ENCODE assay signal across 12 cellular contexts in genomic region chr10:79293841-79294705, GRCh38. TPM values are rescaled to one million over a fixed set of nuclear protein-coding genes. Genes with fewer than 3 reads are reported as not detected.
DNase-seq lines count a peak whose midpoint lies in the region; ATAC-seq lines count a peak whose summit lies in the region.
"Had no signal": no experiment of that assay in that cellular context is flagged by ENCODE, and none has a peak within 500 bp of the region (broad histone marks: within the 10 kb centered on the region; RNA-seq: fewer than 3 reads in every experiment).

No MANE protein-coding gene starts in this region.

- 79% methylated on average over 15 of the region's 15 CpGs for WGBS in right cardiac atrium

- H3K4me3 Mint-ChIP-seq in T-helper 2 cell treated with Interferon-gamma antibody and Interleukin-4, amounts not matched to agents 5 μg/mL and 100 μg/mL, for 36 hours, result no peak overlapping the region
- peak overlapping the region; percentile 7 for H3K4me3 Mint-ChIP-seq in activated T-helper 1 cell treated with anti-CD3 and anti-CD28 coated beads, Interleukin-12 subunit alpha, Interleukin-12 subunit beta, Interleukin-2, Interleukin-4 antibody, amounts not matched to agents 30 ng/mL and 10 ng/mL and 1 ng/mL, durations not matched to agents 14 hours and 24 hours and 36 hours

- ATAC-seq in right cardiac atrium (peak; percentile 19 to 22), GM21360 (IDR thresholded peaks at IDR 0.05; ENCODE audit: unreplicated experiment) (no peak)
- ATAC-seq: A549, left colon had no signal

- H3K27me3 ChIP-seq in right cardiac atrium (ENCODE audit: control insufficient read depth, insufficient read depth), result no peaks in the 10 kb centered on the region

- H3K4me1 Mint-ChIP-seq in T-helper 2 cell treated with Interferon-gamma antibody and Interleukin-4, amounts not matched to agents 5 μg/mL and 100 μg/mL, for 36 hours (ENCODE audit: low read depth), result peaks cover 20% of the 10 kb centered on the region
- H3K4me1 Mint-ChIP-seq in activated T-helper 1 cell treated with anti-CD3 and anti-CD28 coated beads, Interleukin-12 subunit alpha, Interleukin-12 subunit beta, Interleukin-2, Interleukin-4 antibody, amounts not matched to agents 30 ng/mL and 10 ng/mL and 1 ng/mL, durations not matched to agents 14 hours and 24 hours and 36 hours (ENCODE audit: low read depth), result peaks cover 47% of the 10 kb centered on the region

- no peak for DNase-seq in T-helper 2 cell treated with Interferon-gamma antibody and Interleukin-4, amounts not matched to agents 5 μg/mL and 100 μg/mL, for 36 hours (ENCODE audit: low spot score)
- DNase-seq in T-helper 2 cell (no peak), right cardiac atrium (peak; percentile 37 to 76 (median 66)), superior temporal gyrus (ENCODE audit: extremely low spot score) (no peak), OCI-M2 (lab: John Stamatoyannopoulos, UW; ENCODE audit: unreplicated experiment) (no peak)
- DNase-seq in activated T-helper 1 cell treated with anti-CD3 and anti-CD28 coated beads, Interleukin-12 subunit alpha, Interleukin-12 subunit beta, Interleukin-2, Interleukin-4 antibody, amounts not matched to agents 30 ng/mL and 10 ng/mL and 1 ng/mL, durations not matched to agents 14 hours and 24 hours and 36 hours (ENCODE audit: low spot score), result no peak
- DNase-seq: activated effector memory CD4-positive, alpha-beta T cell treated with Interleukin-2 at 50 U/mL for 16 hours; NCI-H2029 treated with DMSO at 0.1 percent for 48 hours had no signal

- H3K27me3 Mint-ChIP-seq in T-helper 2 cell treated with Interferon-gamma antibody and Interleukin-4, amounts not matched to agents 5 μg/mL and 100 μg/mL, for 36 hours (ENCODE audit: low read depth), result no peaks in the 10 kb centered on the region
- H3K27me3 Mint-ChIP-seq in activated T-helper 1 cell treated with anti-CD3 and anti-CD28 coated beads, Interleukin-12 subunit alpha, Interleukin-12 subunit beta, Interleukin-2, Interleukin-4 antibody, amounts not matched to agents 30 ng/mL and 10 ng/mL and 1 ng/mL, durations not matched to agents 14 hours and 24 hours and 36 hours (ENCODE audit: insufficient read depth), result no peaks in the 10 kb centered on the region

- intact Hi-C loops in activated T-helper 1 cell treated with anti-CD3 and anti-CD28 coated beads, Interleukin-12 subunit alpha, Interleukin-12 subunit beta, Interleukin-2, Interleukin-4 antibody, amounts not matched to agents 30 ng/mL and 10 ng/mL and 1 ng/mL, durations not matched to agents 14 hours and 24 hours and 36 hours (cut with micrococcal nuclease), result loop anchor here (1.0 to 2.0 kb wide), 3 partner anchors 8 to 173 kb away; partner anchors contain the start of gene PPIF
- intact Hi-C loops in right cardiac atrium (cut with DNase I), result no loop called here

- no peak overlapping the region for H3K4me3 ChIP-seq in right cardiac atrium (ENCODE audit: low read length)
- H3K4me3 ChIP-seq: A549 had no signal

- peak overlapping the region; percentile 55 for H3K27ac Mint-ChIP-seq in T-helper 2 cell treated with Interferon-gamma antibody and Interleukin-4, amounts not matched to agents 5 μg/mL and 100 μg/mL, for 36 hours
- peak overlapping the region; percentile 72 for H3K27ac Mint-ChIP-seq in activated T-helper 1 cell treated with anti-CD3 and anti-CD28 coated beads, Interleukin-12 subunit alpha, Interleukin-12 subunit beta, Interleukin-2, Interleukin-4 antibody, amounts not matched to agents 30 ng/mL and 10 ng/mL and 1 ng/mL, durations not matched to agents 14 hours and 24 hours and 36 hours

- H3K4me1 ChIP-seq in right cardiac atrium (ENCODE audit: control insufficient read depth, insufficient read depth, low read length), result no peaks in the 10 kb centered on the region

- H3K9me3 ChIP-seq in right cardiac atrium (ENCODE audit: control insufficient read depth, low read length), result no peaks in the 10 kb centered on the region
- H3K9me3 ChIP-seq: A549 had no signal

- no peaks in the 10 kb centered on the region for H3K9me3 Mint-ChIP-seq in T-helper 2 cell treated with Interferon-gamma antibody and Interleukin-4, amounts not matched to agents 5 μg/mL and 100 μg/mL, for 36 hours
- H3K9me3 Mint-ChIP-seq in activated T-helper 1 cell treated with anti-CD3 and anti-CD28 coated beads, Interleukin-12 subunit alpha, Interleukin-12 subunit beta, Interleukin-2, Interleukin-4 antibody, amounts not matched to agents 30 ng/mL and 10 ng/mL and 1 ng/mL, durations not matched to agents 14 hours and 24 hours and 36 hours, result no peaks in the 10 kb centered on the region

- peaks cover 46% of the 10 kb centered on the region for H3K36me3 Mint-ChIP-seq in T-helper 2 cell treated with Interferon-gamma antibody and Interleukin-4, amounts not matched to agents 5 μg/mL and 100 μg/mL, for 36 hours (ENCODE audit: low read depth)
- H3K36me3 Mint-ChIP-seq in activated T-helper 1 cell treated with anti-CD3 and anti-CD28 coated beads, Interleukin-12 subunit alpha, Interleukin-12 subunit beta, Interleukin-2, Interleukin-4 antibody, amounts not matched to agents 30 ng/mL and 10 ng/mL and 1 ng/mL, durations not matched to agents 14 hours and 24 hours and 36 hours (ENCODE audit: low read depth), result peaks cover 48% of the 10 kb centered on the region

- no peak overlapping the region for H3K27ac ChIP-seq in right cardiac atrium (ENCODE audit: low read length)
- peak overlapping the region; percentile 7 for H3K27ac ChIP-seq in temporal lobe (ENCODE audit: low read depth, low read length)

RNA-seq across cellular contexts. Expression of gene PPIF, which starts 53.2 kb away (rescaled TPM):
- total RNA-seq in activated T-helper 1 cell treated with anti-CD3 and anti-CD28 coated beads, Interleukin-12 subunit alpha, Interleukin-12 subunit beta, Interleukin-2, Interleukin-4 antibody, amounts not matched to agents 30 ng/mL and 10 ng/mL and 1 ng/mL, durations not matched to agents 14 hours and 24 hours and 36 hours, result 155 and 157 TPM in 2 replicates
- total RNA-seq in right cardiac atrium, result 100 to 1,000 TPM in 3 of 4 donors, 10 to 100 TPM in 1; 91.8 to 121 (median 110) TPM
- 97.7 TPM for polyA plus RNA-seq in right cardiac atrium
- total RNA-seq in temporal lobe, result 9.8 TPM

Comparison
In these comparisons a context has a peak if more than half of its experiments do, and no peak if none do; other contexts are left out.
1. DNase-seq: peak in right cardiac atrium (3 of 3); none in T-helper 2 cell treated with Interferon-gamma antibody and Interleukin-4, amounts not matched to agents 5 μg/mL and 100 μg/mL, for 36 hours (single experiment), T-helper 2 cell (0 of 5), activated T-helper 1 cell treated with anti-CD3 and anti-CD28 coated beads, Interleukin-12 subunit alpha, Interleukin-12 subunit beta, Interleukin-2, Interleukin-4 antibody, amounts not matched to agents 30 ng/mL and 10 ng/mL and 1 ng/mL, durations not matched to agents 14 hours and 24 hours and 36 hours (single experiment), superior temporal gyrus (single experiment) and OCI-M2 (single experiment).